ENCODE assay signal across 2 cellular contexts in genomic region chr17:50805486-50805885, GRCh38.
TF ChIP-seq lines count a peak whose summit lies in the region.

No MANE protein-coding gene starts in this region.

TF ChIP-seq in IMR-90, 13 proteins besides CTCF, POLR2A, EP300 and RAD21:
- TF ChIP-seq SMC3 (IDR thresholded peaks at IDR 0.05; ENCODE audit: low read depth, low read length): no peak
- TF ChIP-seq USF2 (IDR thresholded peaks at IDR 0.05; ENCODE audit: low read depth, low read length): no peak
- no peak for TF ChIP-seq CHD1 (IDR thresholded peaks at IDR 0.05; ENCODE audit: low read depth, low read length)
- TF ChIP-seq NFE2L2 (IDR thresholded peaks at IDR 0.05; ENCODE audit: low read depth, low read length): no peak
- no peak for TF ChIP-seq ELK1 (IDR thresholded peaks at IDR 0.05; ENCODE audit: borderline replicate concordance, low read depth, low read length)
- TF ChIP-seq MXI1 (IDR thresholded peaks at IDR 0.05; ENCODE audit: borderline replicate concordance, low read depth, low read length): no peak

TF ChIP-seq in H1, 55 proteins besides CTCF, POLR2A, EP300 and RAD21:
- TF ChIP-seq TAF1 (IDR thresholded peaks at IDR 0.05; ENCODE audit: low read depth, low read length) (no peak), NRF1 (IDR thresholded peaks at IDR 0.05; ENCODE audit: low read depth, low read length) (no peak), TCF12 (IDR thresholded peaks at IDR 0.05; ENCODE audit: low read depth, low read length) (no peak), RNF2 (IDR thresholded peaks at IDR 0.05; ENCODE audit: borderline replicate concordance, low read depth, low read length, missing control alignments, poor library complexity, severe bottlenecking) (no peak), RXRA (IDR thresholded peaks at IDR 0.05; ENCODE audit: insufficient read depth, low read depth, low read length) (no peak), E2F6 (IDR thresholded peaks at IDR 0.05) (no peak)
